In the genomic region with DNA sequence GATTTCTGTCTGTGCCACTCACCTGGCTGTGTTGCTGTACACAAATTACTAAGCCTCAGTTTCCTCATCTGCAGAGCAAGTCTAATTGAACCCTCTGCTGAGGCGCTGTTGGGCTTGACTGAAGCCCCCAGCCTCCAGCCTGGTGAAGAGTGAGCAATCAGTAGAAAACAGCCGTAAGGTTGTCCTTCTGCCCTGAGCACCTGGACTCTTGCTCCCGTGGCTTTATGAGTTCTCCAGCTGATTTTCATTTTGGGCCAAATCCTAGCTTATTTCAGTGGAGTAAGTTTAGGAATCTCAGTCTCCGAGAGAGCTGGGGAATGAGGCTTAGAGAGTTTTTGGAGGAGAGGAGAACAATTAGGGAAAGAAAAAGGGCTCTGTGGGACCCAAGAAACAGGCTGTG, we compare ENCODE assay signal across 15 cellular contexts.
DNase-seq lines count a peak whose midpoint lies in the region; ATAC-seq and TF ChIP-seq lines count a peak whose summit lies in the region.
"Had no signal": no experiment of that assay in that cellular context is flagged by ENCODE, and none has a peak within 500 bp of the region (broad histone marks: within the 10 kb centered on the region; RNA-seq: fewer than 3 reads in every experiment).

No MANE protein-coding gene starts in this region.

- ATAC-seq in stimulated activated naive CD8-positive, alpha-beta T cell treated with anti-CD3 and anti-CD28 coated beads, Interleukin-15, amount 100 ng/mL, for 72 hours, result no peak
- no peak for ATAC-seq in stimulated activated naive CD8-positive, alpha-beta T cell treated with anti-CD3 and anti-CD28 coated beads, Interleukin-15, Interleukin-2, amounts not matched to agents 100 U/mL and 50 U/mL, for 24 hours
- peak; percentile 6 for ATAC-seq in HG02588 (IDR thresholded peaks at IDR 0.05; ENCODE audit: unreplicated experiment)
- peak; percentile 84 for ATAC-seq in left lobe of liver
- no peak for ATAC-seq in HG02759 (IDR thresholded peaks at IDR 0.05; ENCODE audit: unreplicated experiment)
- ATAC-seq in Right ventricle myocardium inferior, result no peak
- ATAC-seq: A549; CD8-positive, alpha-beta T cell; GM23338 had no signal

- no peak overlapping the region for H3K4me3 Mint-ChIP-seq in stimulated activated naive CD8-positive, alpha-beta T cell treated with anti-CD3 and anti-CD28 coated beads, Interleukin-15, amount 100 ng/mL, for 72 hours
- H3K4me3 Mint-ChIP-seq: CD14-positive monocyte; CD8-positive, alpha-beta T cell; GM23338 had no signal

- no peaks in the 10 kb centered on the region for H3K27me3 ChIP-seq in A673 (replicated peaks; ENCODE audit: insufficient read depth, low read depth, low read length, poor library complexity)

- H3K9me3 Mint-ChIP-seq in stimulated activated naive CD8-positive, alpha-beta T cell treated with anti-CD3 and anti-CD28 coated beads, Interleukin-15, amount 100 ng/mL, for 72 hours, result peaks cover 0 to 8% of the 10 kb centered on the region in 2 donors
- H3K9me3 Mint-ChIP-seq: CD8-positive, alpha-beta T cell had no signal

- intact Hi-C loops in A673 (cut with micrococcal nuclease; ENCODE audit: unreplicated experiment), result no loop called here
- intact Hi-C loops in Right ventricle myocardium inferior (cut with DNase I), result no loop called here

- DNase-seq in stimulated activated naive CD8-positive, alpha-beta T cell treated with anti-CD3 and anti-CD28 coated beads, Interleukin-15, amount 100 ng/mL, for 72 hours, result no peak
- no peak for DNase-seq in stimulated activated naive CD8-positive, alpha-beta T cell treated with anti-CD3 and anti-CD28 coated beads, Interleukin-15, Interleukin-2, amounts not matched to agents 100 U/mL and 50 U/mL, for 24 hours
- no peak for DNase-seq in left lobe of liver (ENCODE audit: low spot score)
- DNase-seq in A673 (ENCODE audit: low spot score), result no peak
- DNase-seq in Right ventricle myocardium inferior (ENCODE audit: missing footprints), result no peak
- DNase-seq: CD8-positive, alpha-beta T cell; COR-L47; DMS153; EL; H7 had no signal

- peaks cover 35% of the 10 kb centered on the region for H3K4me1 Mint-ChIP-seq in stimulated activated naive CD8-positive, alpha-beta T cell treated with anti-CD3 and anti-CD28 coated beads, Interleukin-15, amount 100 ng/mL, for 72 hours
- H3K4me1 Mint-ChIP-seq: CD14-positive monocyte had no signal

- peaks cover 26% of the 10 kb centered on the region for H3K27me3 Mint-ChIP-seq in stimulated activated naive CD8-positive, alpha-beta T cell treated with anti-CD3 and anti-CD28 coated beads, Interleukin-15, amount 100 ng/mL, for 72 hours

- H3K9me3 ChIP-seq in A673 (ENCODE audit: low read depth, low read length, poor library complexity, severe bottlenecking), result peaks cover 3% of the 10 kb centered on the region

- POLR2A ChIA-PET in A673 (lab: Charles Lee; ENCODE audit: low non-redundant PET), result no interaction called here

- no peaks in the 10 kb centered on the region for H3K4me1 ChIP-seq in A673 (ENCODE audit: insufficient read depth, low read length, poor library complexity, severe bottlenecking)
- H3K4me1 ChIP-seq: A549 had no signal

- TF ChIP-seq CTCF in A673 (conservative IDR thresholded peaks at IDR 0.05; ENCODE audit: low read depth, low read length), result no peak

- H3K4me3 ChIP-seq in A673 (ENCODE audit: low read depth, low read length, poor library complexity, severe bottlenecking), result no peak overlapping the region
- H3K4me3 ChIP-seq: A549, GM23338 had no signal

- H3K36me3 ChIP-seq in A673 (ENCODE audit: insufficient read depth, low read length, poor library complexity, severe bottlenecking), result no peaks in the 10 kb centered on the region

- H3K27ac ChIP-seq in A673 (ENCODE audit: low read depth, low read length, poor library complexity, severe bottlenecking), result no peak overlapping the region
- H3K27ac ChIP-seq: A549 had no signal

- no TSS peak for BruUV-seq in A673 (replicated peaks; lab: Mats Ljungman, UMichigan)

- peak overlapping the region; percentile 85 to 88 for H3K27ac Mint-ChIP-seq in stimulated activated naive CD8-positive, alpha-beta T cell treated with anti-CD3 and anti-CD28 coated beads, Interleukin-15, amount 100 ng/mL, for 72 hours
- H3K27ac Mint-ChIP-seq: CD14-positive monocyte; CD8-positive, alpha-beta T cell; GM23338 had no signal

- CTCF ChIA-PET in A673 (lab: Charles Lee), result interaction anchor here (1.6 kb wide), 1 partner anchor 16 kb away, joined by 3 read pairs; no protein-coding TSS in a partner anchor

Comparison
In these comparisons a context has a peak if more than half of its experiments do, and no peak if none do; other contexts are left out.
1. ATAC-seq: peak in HG02588 (single experiment) and left lobe of liver (single experiment); none in stimulated activated naive CD8-positive, alpha-beta T cell treated with anti-CD3 and anti-CD28 coated beads, Interleukin-15, amount 100 ng/mL, for 72 hours (single experiment), stimulated activated naive CD8-positive, alpha-beta T cell treated with anti-CD3 and anti-CD28 coated beads, Interleukin-15, Interleukin-2, amounts not matched to agents 100 U/mL and 50 U/mL, for 24 hours (single experiment), HG02759 (single experiment) and Right ventricle myocardium inferior (single experiment).